Comparison of ENCODE assay signal across 17 cellular contexts in the genomic region with DNA sequence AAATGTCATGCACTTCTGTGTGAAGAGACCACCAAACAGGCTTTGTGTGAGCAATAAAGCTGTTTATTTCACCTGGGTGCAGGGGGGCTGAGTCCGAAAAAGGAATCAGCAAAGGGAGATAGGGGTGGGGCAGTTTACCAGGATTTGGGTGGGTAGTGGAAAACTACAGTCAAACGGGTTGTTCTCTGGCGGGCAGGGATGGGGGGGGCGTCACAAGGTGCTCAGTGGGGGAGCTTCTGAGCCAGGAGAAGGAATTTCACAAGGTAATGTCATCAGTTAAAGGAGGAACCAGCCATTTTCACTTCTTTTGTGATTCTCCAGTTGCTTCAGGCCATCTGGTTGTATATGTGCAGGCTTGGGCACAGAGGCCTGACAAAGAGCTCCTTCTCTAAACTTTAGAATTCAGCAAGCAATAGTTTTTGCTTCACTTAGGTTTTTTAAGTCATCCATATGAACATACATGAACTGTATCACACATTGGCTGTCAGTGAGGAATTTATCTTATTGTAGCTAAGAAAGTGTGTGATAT.
"Had no signal": no experiment of that assay in that cellular context is flagged by ENCODE, and none has a peak within 500 bp of the region (broad histone marks: within the 10 kb centered on the region; RNA-seq: fewer than 3 reads in every experiment).

No MANE protein-coding gene starts in this region.

- H3K4me3 ChIP-seq: SJSA1, SK-N-MC had no signal

- H3K27ac ChIP-seq: SJSA1, SK-N-MC had no signal

- DNase-seq: KBM-7, NCI-H1092, NCI-H1417, NCI-H1436 treated with DMSO at 0.1 percent for 48 hours, NCI-H1694, NCI-H1930, NCI-H2081, NCI-H2107, NCI-H2227 treated with DMSO at 0.1 percent for 48 hours, NCI-H524, NCI-H526 treated with DMSO at 0.1 percent for 48 hours, NCI-H748 treated with DMSO at 0.1 percent for 48 hours, Right ventricle myocardium superior, RPMI8226, SIG-M5 had no signal

- H3K36me3 ChIP-seq: SJSA1 had no signal

- H3K27me3 ChIP-seq: SJSA1 had no signal
